Comparison of ENCODE assay signal across 16 cellular contexts in the genomic region with DNA sequence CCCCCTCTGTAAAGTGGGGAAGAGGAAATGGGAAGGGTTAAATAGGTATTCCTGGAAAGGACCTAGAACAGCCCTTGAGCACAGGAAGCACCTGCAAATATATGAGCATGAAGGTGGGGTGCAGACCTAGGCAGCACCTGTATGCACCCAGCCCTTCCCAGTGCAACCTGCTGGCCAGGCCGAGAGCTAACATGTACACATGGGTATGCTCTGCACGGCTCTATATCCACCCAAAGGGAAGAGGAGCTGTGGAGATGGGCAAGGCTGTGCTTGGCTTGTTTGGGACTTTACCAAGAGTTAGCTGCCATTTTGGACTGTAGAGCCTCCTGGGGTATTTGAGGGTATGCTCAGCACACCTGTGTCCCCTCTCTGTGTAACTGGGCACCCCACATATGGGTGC.
"Had no signal": no experiment of that assay in that cellular context is flagged by ENCODE, and none has a peak within 500 bp of the region (broad histone marks: within the 10 kb centered on the region; RNA-seq: fewer than 3 reads in every experiment).

No MANE protein-coding gene starts in this region.

- DNase-seq: cerebellar nuclear complex; effector CD4-positive, alpha-beta T cell; endodermal cell; erythroblast; hypothalamus; kidney glomerular epithelial cell; left ventricle myocardium inferior; lower lobe of right lung; mesenchymal stem cell; midbrain; naive thymus-derived CD4-positive, alpha-beta T cell; nephron progenitor cell; stimulated activated CD4-positive, alpha-beta T cell treated with anti-CD3 and anti-CD28 coated beads, Interleukin-2, amount 100 ng/mL, for 48 hours; stimulated activated naive CD4-positive, alpha-beta T cell treated with Interleukin-2 at 50 U/mL for 16 hours; trophoblast cell had no signal

- H3K27me3 Mint-ChIP-seq: naive thymus-derived CD4-positive, alpha-beta T cell had no signal

- H3K27ac Mint-ChIP-seq: endodermal cell; naive thymus-derived CD4-positive, alpha-beta T cell; nephron progenitor cell had no signal

- H3K4me1 Mint-ChIP-seq: endodermal cell had no signal

- H3K4me3 Mint-ChIP-seq: endodermal cell; naive thymus-derived CD4-positive, alpha-beta T cell; nephron progenitor cell had no signal

- H3K9me3 Mint-ChIP-seq: endodermal cell had no signal

- ATAC-seq: foreskin keratinocyte; lower lobe of right lung; naive thymus-derived CD4-positive, alpha-beta T cell had no signal
